Comparison of ENCODE assay signal across 8 cellular contexts in the genomic region with DNA sequence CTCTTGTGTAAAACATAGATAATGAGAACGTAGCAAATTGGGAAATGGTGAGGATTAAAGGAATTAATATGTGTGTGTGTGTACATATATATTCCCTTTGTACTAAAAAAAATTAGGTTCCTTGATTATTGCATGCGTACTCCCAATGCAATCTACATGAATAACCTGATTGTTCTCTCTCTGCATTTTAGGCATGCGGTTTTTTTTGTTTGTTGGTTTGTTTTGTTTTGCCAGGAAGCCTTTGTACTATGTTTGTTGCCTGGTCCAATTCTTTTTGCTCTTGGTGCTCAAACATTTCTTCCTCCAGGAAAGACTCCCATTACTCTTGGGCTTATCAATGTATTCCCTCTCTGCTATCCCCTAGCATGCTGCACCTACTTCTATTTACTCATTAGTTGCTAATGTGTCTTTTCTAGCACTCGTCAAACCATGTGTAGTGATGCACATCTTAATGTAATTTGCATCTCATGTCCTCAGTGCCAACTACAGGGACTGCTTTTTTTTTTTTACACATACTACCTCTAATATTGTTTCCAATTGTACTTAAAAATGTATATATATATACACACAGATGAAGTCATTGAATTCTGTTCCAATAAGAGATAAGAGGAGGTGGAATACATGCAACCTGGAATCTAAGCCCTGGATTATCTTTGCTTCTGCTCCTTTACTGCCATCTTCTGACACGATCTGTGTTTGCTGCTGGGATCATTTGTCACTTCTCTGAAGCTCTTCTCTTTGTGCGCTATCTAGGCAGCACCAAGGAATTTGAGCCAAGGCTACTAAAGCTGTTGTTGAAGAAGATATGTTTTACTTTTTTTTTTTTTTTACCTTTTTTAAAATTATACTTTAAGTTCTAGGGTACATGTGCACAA.
DNase-seq lines count a peak whose midpoint lies in the region; ATAC-seq and TF ChIP-seq lines count a peak whose summit lies in the region.

No MANE protein-coding gene starts in this region.

- CTCF ChIA-PET in MCF 10A (lab: Yijun Ruan, JAX) = interaction anchor here (0.6 to 5.2 kb wide), 16 partner anchors 9 to 781 kb away, joined by 3 to 30 read pairs (median 3); no protein-coding TSS in a partner anchor

- TF ChIP-seq CTCF in MCF 10A (IDR thresholded peaks at IDR 0.05; ENCODE audit: unreplicated experiment) (peak; percentile 8), breast epithelium (IDR thresholded peaks at IDR 0.05) (no peak), epithelial cell of proximal tubule (conservative IDR thresholded peaks at IDR 0.05; ENCODE audit: low read depth, low read length) (peak; percentile 62)

- H3K27me3 ChIP-seq in breast epithelium = no peaks in the 10 kb centered on the region
- no peaks in the 10 kb centered on the region for H3K27me3 ChIP-seq in effector memory CD4-positive, alpha-beta T cell (replicated peaks; ENCODE audit: control insufficient read depth, insufficient read depth, low read length, poor library complexity, severe bottlenecking)

- no peaks in the 10 kb centered on the region for H3K9me3 Mint-ChIP-seq in MCF 10A (ENCODE audit: unreplicated experiment)
- H3K9me3 Mint-ChIP-seq in stimulated activated naive B cell treated with anti-CD40 and anti-IgM and Interleukin-4, amounts not matched to agents 10 μg/mL and 1 μg/mL and 100 μg/mL, for 72 hours = peaks cover 0 to 1% of the 10 kb centered on the region in 2 donors

- no peak for TF ChIP-seq POLR2A in breast epithelium (IDR thresholded peaks at IDR 0.05)

- H3K27ac ChIP-seq in breast epithelium = no peak overlapping the region
- no peak overlapping the region for H3K27ac ChIP-seq in effector memory CD4-positive, alpha-beta T cell (ENCODE audit: insufficient read depth, low read length, poor library complexity, severe bottlenecking)

- no peak overlapping the region for H3K27ac Mint-ChIP-seq in MCF 10A (ENCODE audit: low read depth, unreplicated experiment)
- no peak overlapping the region for H3K27ac Mint-ChIP-seq in stimulated activated naive B cell treated with anti-CD40 and anti-IgM and Interleukin-4, amounts not matched to agents 10 μg/mL and 1 μg/mL and 100 μg/mL, for 72 hours

- H3K4me1 ChIP-seq in breast epithelium = no peaks in the 10 kb centered on the region
- no peaks in the 10 kb centered on the region for H3K4me1 ChIP-seq in effector memory CD4-positive, alpha-beta T cell (ENCODE audit: control insufficient read depth, insufficient read depth, low read length, poor library complexity, severe bottlenecking)

- H3K27me3 Mint-ChIP-seq in MCF 10A (ENCODE audit: insufficient read depth, unreplicated experiment) = peaks cover 67% of the 10 kb centered on the region
- no peaks in the 10 kb centered on the region for H3K27me3 Mint-ChIP-seq in stimulated activated naive B cell treated with anti-CD40 and anti-IgM and Interleukin-4, amounts not matched to agents 10 μg/mL and 1 μg/mL and 100 μg/mL, for 72 hours

- no peak overlapping the region for H3K4me3 Mint-ChIP-seq in MCF 10A (ENCODE audit: unreplicated experiment)
- H3K4me3 Mint-ChIP-seq in stimulated activated naive B cell treated with anti-CD40 and anti-IgM and Interleukin-4, amounts not matched to agents 10 μg/mL and 1 μg/mL and 100 μg/mL, for 72 hours = no peak overlapping the region

- no TSS peak for BruUV-seq in MCF 10A (replicated peaks; lab: Mats Ljungman, UMichigan)

- peak; percentile 50 to 65 for ATAC-seq in stimulated activated naive B cell treated with anti-CD40 and anti-IgM and Interleukin-4, amounts not matched to agents 10 μg/mL and 1 μg/mL and 100 μg/mL, for 72 hours (replicated peaks)

- peak; percentile 11 for DNase-seq in MCF 10A (ENCODE audit: unreplicated experiment)
- DNase-seq in breast epithelium (ENCODE audit: low spot score in 2 of 2) = no peak
- DNase-seq in Kasumi-1 (lab: John Stamatoyannopoulos, UW) = peak; percentile 38 to 48
- DNase-seq in epithelial cell of proximal tubule (ENCODE audit: low read depth) = peak; percentile 16
- DNase-seq in stimulated activated naive B cell treated with anti-CD40 and anti-IgM and Interleukin-4, amounts not matched to agents 10 μg/mL and 1 μg/mL and 100 μg/mL, for 72 hours = no peak
- DNase-seq in NCI-H2029 treated with DMSO at 0.1 percent for 48 hours (lab: John Stamatoyannopoulos, UW) = no peak
- no peak for DNase-seq in islet precursor cell
- DNase-seq in effector memory CD4-positive, alpha-beta T cell = no peak

- intact Hi-C loops in MCF 10A (cut with micrococcal nuclease) (loop anchor here (2.0 to 5.0 kb wide), 2 partner anchors 143 to 152 kb away; no protein-coding TSS in a partner anchor), breast epithelium (cut with DNase I; ENCODE audit: low total_unique reads) (no loop called here)

- POLR2A ChIA-PET in MCF 10A (lab: Yijun Ruan, JAX) = no interaction called here

- no peaks in the 10 kb centered on the region for H3K4me1 Mint-ChIP-seq in MCF 10A (ENCODE audit: insufficient read depth, unreplicated experiment)
- peaks cover 5 to 14% of the 10 kb centered on the region in 2 donors for H3K4me1 Mint-ChIP-seq in stimulated activated naive B cell treated with anti-CD40 and anti-IgM and Interleukin-4, amounts not matched to agents 10 μg/mL and 1 μg/mL and 100 μg/mL, for 72 hours

- no peaks in the 10 kb centered on the region for H3K36me3 Mint-ChIP-seq in MCF 10A (ENCODE audit: insufficient read depth, unreplicated experiment)
- no peaks in the 10 kb centered on the region for H3K36me3 Mint-ChIP-seq in stimulated activated naive B cell treated with anti-CD40 and anti-IgM and Interleukin-4, amounts not matched to agents 10 μg/mL and 1 μg/mL and 100 μg/mL, for 72 hours

- H3K36me3 ChIP-seq in breast epithelium = no peaks in the 10 kb centered on the region
- no peaks in the 10 kb centered on the region for H3K36me3 ChIP-seq in effector memory CD4-positive, alpha-beta T cell (ENCODE audit: control insufficient read depth, insufficient read depth, low read length)

- no peaks in the 10 kb centered on the region for H3K9me3 ChIP-seq in breast epithelium
- H3K9me3 ChIP-seq in effector memory CD4-positive, alpha-beta T cell (ENCODE audit: control insufficient read depth, low read length) = no peaks in the 10 kb centered on the region

- no peak overlapping the region for H3K4me3 ChIP-seq in breast epithelium
- H3K4me3 ChIP-seq in epithelial cell of proximal tubule (ENCODE audit: low read depth, low read length) = no peak overlapping the region
- H3K4me3 ChIP-seq in effector memory CD4-positive, alpha-beta T cell (ENCODE audit: insufficient read depth, low read depth, low read length, poor library complexity, severe bottlenecking) = no peak overlapping the region

Comparison
In these comparisons a context has a peak if more than half of its experiments do, and no peak if none do; other contexts are left out.
1. DNase-seq: peak in MCF 10A (single experiment), Kasumi-1 (2 of 2) and epithelial cell of proximal tubule (single experiment); none in breast epithelium (0 of 2), stimulated activated naive B cell treated with anti-CD40 and anti-IgM and Interleukin-4, amounts not matched to agents 10 μg/mL and 1 μg/mL and 100 μg/mL, for 72 hours (single experiment), NCI-H2029 treated with DMSO at 0.1 percent for 48 hours (single experiment), islet precursor cell (single experiment) and effector memory CD4-positive, alpha-beta T cell (0 of 3).
2. CTCF ChIP-seq: peak in MCF 10A (single experiment) and epithelial cell of proximal tubule (single experiment); none in breast epithelium (0 of 3).